Comparison of ENCODE assay signal across 8 cellular contexts in genomic region chr6:129490551-129491245, GRCh38.
DNase-seq lines count a peak whose midpoint lies in the region; ATAC-seq and TF ChIP-seq lines count a peak whose summit lies in the region.

No MANE protein-coding gene starts in this region.

- H3K27ac Mint-ChIP-seq in activated naive CD4-positive, alpha-beta T cell treated with anti-CD3 and anti-CD28 coated beads, Interleukin-2, amount 50 U/mL, for 72 hours: peak overlapping the region; percentile 99

- peak overlapping the region; percentile 47 for H3K4me3 ChIP-seq in left ventricle myocardium inferior
- H3K4me3 ChIP-seq in skin epidermis: peak overlapping the region in 4 of 7 experiments; percentile 1 to 23 (median 18)

- no peak for TF ChIP-seq CTCF in left ventricle myocardium inferior (IDR thresholded peaks at IDR 0.05; ENCODE audit: borderline replicate concordance)

- no peaks in the 10 kb centered on the region for H3K27me3 ChIP-seq in left ventricle myocardium inferior (ENCODE audit: low read depth)

- H3K36me3 ChIP-seq in left ventricle myocardium inferior: peaks cover 65% of the 10 kb centered on the region

- H3K36me3 Mint-ChIP-seq in activated naive CD4-positive, alpha-beta T cell treated with anti-CD3 and anti-CD28 coated beads, Interleukin-2, amount 50 U/mL, for 72 hours: peaks cover 0 to 10% of the 10 kb centered on the region in 2 donors

- intact Hi-C loops in left ventricle myocardium inferior (cut with micrococcal nuclease): no loop called here

- H3K9me3 ChIP-seq in left ventricle myocardium inferior (replicated peaks): no peaks in the 10 kb centered on the region

- H3K4me1 ChIP-seq in left ventricle myocardium inferior: peaks cover 58% of the 10 kb centered on the region

- no peaks in the 10 kb centered on the region for H3K9me3 Mint-ChIP-seq in activated naive CD4-positive, alpha-beta T cell treated with anti-CD3 and anti-CD28 coated beads, Interleukin-2, amount 50 U/mL, for 72 hours

- ATAC-seq in GM18870 (IDR thresholded peaks at IDR 0.05; ENCODE audit: unreplicated experiment): peak; percentile 85
- ATAC-seq in HG03135 (IDR thresholded peaks at IDR 0.05; ENCODE audit: unreplicated experiment): peak; percentile 85
- peak; percentile 87 to 91 for ATAC-seq in activated naive CD4-positive, alpha-beta T cell treated with anti-CD3 and anti-CD28 coated beads, Interleukin-2, amount 50 U/mL, for 72 hours

- DNase-seq in A172 (ENCODE audit: low spot score) (peak; percentile 97), SIG-M5 treated with dmso at 0.1 percent for 504 hours (lab: John Stamatoyannopoulos, UW; ENCODE audit: unreplicated experiment) (peak; percentile 79), left ventricle myocardium inferior (no peak), NCI-H2107 (lab: John Stamatoyannopoulos, UW) (no peak)
- peak; percentile 50 to 71 for DNase-seq in activated naive CD4-positive, alpha-beta T cell treated with anti-CD3 and anti-CD28 coated beads, Interleukin-2, amount 50 U/mL, for 72 hours (ENCODE audit: low spot score in 2 of 2)

- H3K27ac ChIP-seq in left ventricle myocardium inferior (replicated peaks): peak overlapping the region; percentile 88
- H3K27ac ChIP-seq in skin epidermis: peak overlapping the region; percentile 39 to 99 (median 91)

Comparison
In these comparisons a context has a peak if more than half of its experiments do, and no peak if none do; other contexts are left out.
1. DNase-seq: peak in A172 (single experiment), SIG-M5 treated with dmso at 0.1 percent for 504 hours (single experiment) and activated naive CD4-positive, alpha-beta T cell treated with anti-CD3 and anti-CD28 coated beads, Interleukin-2, amount 50 U/mL, for 72 hours (2 of 2); none in left ventricle myocardium inferior (single experiment) and NCI-H2107 (single experiment).
2. Peak in every context shown above with its lines, with median percentiles within 50 percentile points of each other: ATAC-seq.